18 cellular contexts compared by ENCODE assay signal in genomic region chr2:21194147-21194546, GRCh38.
A peak's percentile ranks its signal among the peaks of the same experiment; 100 is the strongest.
DNase-seq lines count a peak whose midpoint lies in the region; ATAC-seq and TF ChIP-seq lines count a peak whose summit lies in the region.
"Had no signal": no experiment of that assay in that cellular context is flagged by ENCODE, and none has a peak within 500 bp of the region (broad histone marks: within the 10 kb centered on the region; RNA-seq: fewer than 3 reads in every experiment).

No MANE protein-coding gene starts in this region.

- DNase-seq in DMS53 (lab: John Stamatoyannopoulos, UW) = peak; percentile 10
- DNase-seq in DMS53 treated with DMSO at 0.1 percent for 48 hours (lab: John Stamatoyannopoulos, UW; ENCODE audit: unreplicated experiment) = no peak
- no peak for DNase-seq in left colon
- DNase-seq in immature natural killer cell = no peak
- DNase-seq in omental fat pad (ENCODE audit: low spot score) = no peak
- DNase-seq: 8988T; CD4-positive, alpha-beta memory T cell; DMS79; GDM1; GM23248 had no signal

- no peaks in the 10 kb centered on the region for H3K4me1 Mint-ChIP-seq in immature natural killer cell
- H3K4me1 Mint-ChIP-seq: CD14-positive monocyte; CD4-positive, alpha-beta memory T cell; IgD-negative memory B cell had no signal

- no peaks in the 10 kb centered on the region for H3K36me3 ChIP-seq in neuron (ENCODE audit: insufficient read depth, low read length)
- H3K36me3 ChIP-seq: BLaER1, HAP-1 had no signal

- no peak for TF ChIP-seq CTCF in omental fat pad (IDR thresholded peaks at IDR 0.05)

- peaks cover 0 to 4% (median 0%) of the 10 kb centered on the region in 3 donors for H3K36me3 Mint-ChIP-seq in immature natural killer cell
- H3K36me3 Mint-ChIP-seq: CD14-positive monocyte; CD4-positive, alpha-beta memory T cell; IgD-negative memory B cell had no signal

- peak; percentile 99 for ATAC-seq in left colon
- ATAC-seq in SK-N-SH treated with all-trans-retinoic acid at 6 μM for 48 hours = no peak
- no peak for ATAC-seq in omental fat pad (ENCODE audit: low FRiP score)
- ATAC-seq in GM21367 (IDR thresholded peaks at IDR 0.05; ENCODE audit: unreplicated experiment) = no peak
- ATAC-seq: HepG2 had no signal

- H3K4me1 ChIP-seq in neuron (ENCODE audit: insufficient read depth, low read length) = peaks cover 12% of the 10 kb centered on the region
- H3K4me1 ChIP-seq: BLaER1, HAP-1 had no signal

- peaks cover 0 to 14% (median 2%) of the 10 kb centered on the region in 6 donors for H3K9me3 Mint-ChIP-seq in immature natural killer cell

- H3K4me3 Mint-ChIP-seq in immature natural killer cell = no peak overlapping the region
- H3K4me3 Mint-ChIP-seq: CD14-positive monocyte; CD4-positive, alpha-beta memory T cell; IgD-negative memory B cell had no signal

- no peaks in the 10 kb centered on the region for H3K27me3 ChIP-seq in neuron (ENCODE audit: insufficient read depth, low read length)
- H3K27me3 ChIP-seq: BLaER1 had no signal

- no peak overlapping the region for H3K27ac Mint-ChIP-seq in immature natural killer cell
- H3K27ac Mint-ChIP-seq: CD14-positive monocyte; CD4-positive, alpha-beta memory T cell; IgD-negative memory B cell had no signal

- H2AFZ ChIP-seq in neuron (ENCODE audit: low read depth, low read length) = peak overlapping the region; percentile 38
- H2AFZ ChIP-seq: GM23248 had no signal

- H3K4me3 ChIP-seq in neuron (ENCODE audit: low read length) = no peak overlapping the region
- H3K4me3 ChIP-seq: BLaER1, GM23248, HAP-1 had no signal

- no peaks in the 10 kb centered on the region for H3K9me3 ChIP-seq in neuron (ENCODE audit: low read length)
- H3K9me3 ChIP-seq: BLaER1, HAP-1 had no signal

- peaks cover 0 to 3% (median 0%) of the 10 kb centered on the region in 3 donors for H3K27me3 Mint-ChIP-seq in immature natural killer cell (ENCODE audit: low read depth in 3 of 3)
- H3K27me3 Mint-ChIP-seq: CD4-positive, alpha-beta memory T cell; IgD-negative memory B cell had no signal

- intact Hi-C loops in left colon (cut with DNase I, micrococcal nuclease) = no loop called here

TF ChIP-seq in SK-N-SH treated with all-trans-retinoic acid at 6 μM for 48 hours, 23 proteins besides CTCF, POLR2A, EP300 and RAD21:
- TF ChIP-seq TCF4 (CRISPR knock-in tag; IDR thresholded peaks at IDR 0.05; ENCODE audit: borderline replicate concordance) (no peak), ZFP3 (CRISPR knock-in tag; IDR thresholded peaks at IDR 0.05) (no peak), ZNF8 (CRISPR knock-in tag; IDR thresholded peaks at IDR 0.05) (no peak), PPARA (CRISPR knock-in tag; IDR thresholded peaks at IDR 0.05; ENCODE audit: borderline replicate concordance) (no peak), POU6F1 (CRISPR knock-in tag; IDR thresholded peaks at IDR 0.05; ENCODE audit: borderline replicate concordance, low read depth) (no peak), ESRRG (CRISPR knock-in tag; IDR thresholded peaks at IDR 0.05) (no peak), ZNF565 (CRISPR knock-in tag; conservative IDR thresholded peaks at IDR 0.05; ENCODE audit: low read depth) (no peak), CREB5 (CRISPR knock-in tag; IDR thresholded peaks at IDR 0.05; ENCODE audit: low read depth) (no peak)
